2 cellular contexts compared by ENCODE assay signal in genomic region chr14:105479438-105480164, GRCh38.
TF ChIP-seq lines count a peak whose summit lies in the region.

No MANE protein-coding gene starts in this region.

TF ChIP-seq in SK-N-SH, 30 proteins besides CTCF, POLR2A, EP300 and RAD21 (continued from another document):
- TF ChIP-seq, protein P1, sequence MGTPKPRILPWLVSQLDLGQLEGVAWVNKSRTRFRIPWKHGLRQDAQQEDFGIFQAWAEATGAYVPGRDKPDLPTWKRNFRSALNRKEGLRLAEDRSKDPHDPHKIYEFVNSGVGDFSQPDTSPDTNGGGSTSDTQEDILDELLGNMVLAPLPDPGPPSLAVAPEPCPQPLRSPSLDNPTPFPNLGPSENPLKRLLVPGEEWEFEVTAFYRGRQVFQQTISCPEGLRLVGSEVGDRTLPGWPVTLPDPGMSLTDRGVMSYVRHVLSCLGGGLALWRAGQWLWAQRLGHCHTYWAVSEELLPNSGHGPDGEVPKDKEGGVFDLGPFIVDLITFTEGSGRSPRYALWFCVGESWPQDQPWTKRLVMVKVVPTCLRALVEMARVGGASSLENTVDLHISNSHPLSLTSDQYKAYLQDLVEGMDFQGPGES (IDR thresholded peaks at IDR 0.05; ENCODE audit: low read depth, low read length) = no peak
- TF ChIP-seq SMC3 (IDR thresholded peaks at IDR 0.05; ENCODE audit: low read depth, low read length) (no peak), JUND (IDR thresholded peaks at IDR 0.05) (no peak), FOXM1 (IDR thresholded peaks at IDR 0.05; ENCODE audit: low read depth) (no peak), REST (IDR thresholded peaks at IDR 0.05; ENCODE audit: low read depth, low read length) (no peak), RCOR1 (IDR thresholded peaks at IDR 0.05; ENCODE audit: low read length) (no peak), RFX5 (IDR thresholded peaks at IDR 0.05; ENCODE audit: low read length) (no peak), CHD2 (IDR thresholded peaks at IDR 0.05; ENCODE audit: low read length, partially characterized antibody) (no peak)
- TF ChIP-seq, protein P2, sequence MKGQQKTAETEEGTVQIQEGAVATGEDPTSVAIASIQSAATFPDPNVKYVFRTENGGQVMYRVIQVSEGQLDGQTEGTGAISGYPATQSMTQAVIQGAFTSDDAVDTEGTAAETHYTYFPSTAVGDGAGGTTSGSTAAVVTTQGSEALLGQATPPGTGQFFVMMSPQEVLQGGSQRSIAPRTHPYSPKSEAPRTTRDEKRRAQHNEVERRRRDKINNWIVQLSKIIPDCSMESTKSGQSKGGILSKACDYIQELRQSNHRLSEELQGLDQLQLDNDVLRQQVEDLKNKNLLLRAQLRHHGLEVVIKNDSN (IDR thresholded peaks at IDR 0.05; ENCODE audit: borderline replicate concordance, low read depth) = no peak
- TF ChIP-seq, protein P3, sequence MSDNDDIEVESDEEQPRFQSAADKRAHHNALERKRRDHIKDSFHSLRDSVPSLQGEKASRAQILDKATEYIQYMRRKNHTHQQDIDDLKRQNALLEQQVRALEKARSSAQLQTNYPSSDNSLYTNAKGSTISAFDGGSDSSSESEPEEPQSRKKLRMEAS (IDR thresholded peaks at IDR 0.05; ENCODE audit: low read depth) = no peak
TF ChIP-seq in SK-N-SH: peak in this region for 0.

TF ChIP-seq in SK-N-SH treated with all-trans-retinoic acid at 6 μM for 48 hours, 23 proteins besides CTCF, POLR2A, EP300 and RAD21 (continued from another document):
- TF ChIP-seq, protein P4, sequence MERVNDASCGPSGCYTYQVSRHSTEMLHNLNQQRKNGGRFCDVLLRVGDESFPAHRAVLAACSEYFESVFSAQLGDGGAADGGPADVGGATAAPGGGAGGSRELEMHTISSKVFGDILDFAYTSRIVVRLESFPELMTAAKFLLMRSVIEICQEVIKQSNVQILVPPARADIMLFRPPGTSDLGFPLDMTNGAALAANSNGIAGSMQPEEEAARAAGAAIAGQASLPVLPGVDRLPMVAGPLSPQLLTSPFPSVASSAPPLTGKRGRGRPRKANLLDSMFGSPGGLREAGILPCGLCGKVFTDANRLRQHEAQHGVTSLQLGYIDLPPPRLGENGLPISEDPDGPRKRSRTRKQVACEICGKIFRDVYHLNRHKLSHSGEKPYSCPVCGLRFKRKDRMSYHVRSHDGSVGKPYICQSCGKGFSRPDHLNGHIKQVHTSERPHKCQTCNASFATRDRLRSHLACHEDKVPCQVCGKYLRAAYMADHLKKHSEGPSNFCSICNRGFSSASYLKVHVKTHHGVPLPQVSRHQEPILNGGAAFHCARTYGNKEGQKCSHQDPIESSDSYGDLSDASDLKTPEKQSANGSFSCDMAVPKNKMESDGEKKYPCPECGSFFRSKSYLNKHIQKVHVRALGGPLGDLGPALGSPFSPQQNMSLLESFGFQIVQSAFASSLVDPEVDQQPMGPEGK (CRISPR knock-in tag; IDR thresholded peaks at IDR 0.05; ENCODE audit: borderline replicate concordance) = no peak
- TF ChIP-seq CSDC2 (CRISPR knock-in tag; IDR thresholded peaks at IDR 0.05) = no peak
- TF ChIP-seq ZFP3 (CRISPR knock-in tag; IDR thresholded peaks at IDR 0.05) = no peak
- TF ChIP-seq, protein P5, sequence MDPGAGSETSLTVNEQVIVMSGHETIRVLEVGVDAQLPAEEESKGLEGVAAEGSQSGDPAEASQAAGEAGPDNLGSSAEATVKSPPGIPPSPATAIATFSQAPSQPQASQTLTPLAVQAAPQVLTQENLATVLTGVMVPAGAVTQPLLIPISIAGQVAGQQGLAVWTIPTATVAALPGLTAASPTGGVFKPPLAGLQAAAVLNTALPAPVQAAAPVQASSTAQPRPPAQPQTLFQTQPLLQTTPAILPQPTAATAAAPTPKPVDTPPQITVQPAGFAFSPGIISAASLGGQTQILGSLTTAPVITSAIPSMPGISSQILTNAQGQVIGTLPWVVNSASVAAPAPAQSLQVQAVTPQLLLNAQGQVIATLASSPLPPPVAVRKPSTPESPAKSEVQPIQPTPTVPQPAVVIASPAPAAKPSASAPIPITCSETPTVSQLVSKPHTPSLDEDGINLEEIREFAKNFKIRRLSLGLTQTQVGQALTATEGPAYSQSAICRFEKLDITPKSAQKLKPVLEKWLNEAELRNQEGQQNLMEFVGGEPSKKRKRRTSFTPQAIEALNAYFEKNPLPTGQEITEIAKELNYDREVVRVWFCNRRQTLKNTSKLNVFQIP (CRISPR knock-in tag; IDR thresholded peaks at IDR 0.05; ENCODE audit: borderline replicate concordance, low read depth) = no peak
- TF ChIP-seq ZNF565 (CRISPR knock-in tag; conservative IDR thresholded peaks at IDR 0.05; ENCODE audit: low read depth) = no peak
- no peak for TF ChIP-seq ZNF70 (CRISPR knock-in tag; IDR thresholded peaks at IDR 0.05)
- no peak for TF ChIP-seq ESRRG (CRISPR knock-in tag; IDR thresholded peaks at IDR 0.05)
- TF ChIP-seq, protein P6, sequence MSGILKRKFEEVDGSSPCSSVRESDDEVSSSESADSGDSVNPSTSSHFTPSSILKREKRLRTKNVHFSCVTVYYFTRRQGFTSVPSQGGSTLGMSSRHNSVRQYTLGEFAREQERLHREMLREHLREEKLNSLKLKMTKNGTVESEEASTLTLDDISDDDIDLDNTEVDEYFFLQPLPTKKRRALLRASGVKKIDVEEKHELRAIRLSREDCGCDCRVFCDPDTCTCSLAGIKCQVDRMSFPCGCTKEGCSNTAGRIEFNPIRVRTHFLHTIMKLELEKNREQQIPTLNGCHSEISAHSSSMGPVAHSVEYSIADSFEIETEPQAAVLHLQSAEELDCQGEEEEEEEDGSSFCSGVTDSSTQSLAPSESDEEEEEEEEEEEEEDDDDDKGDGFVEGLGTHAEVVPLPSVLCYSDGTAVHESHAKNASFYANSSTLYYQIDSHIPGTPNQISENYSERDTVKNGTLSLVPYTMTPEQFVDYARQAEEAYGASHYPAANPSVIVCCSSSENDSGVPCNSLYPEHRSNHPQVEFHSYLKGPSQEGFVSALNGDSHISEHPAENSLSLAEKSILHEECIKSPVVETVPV (CRISPR knock-in tag; IDR thresholded peaks at IDR 0.05) = no peak
- TF ChIP-seq ZFP30 (CRISPR knock-in tag; IDR thresholded peaks at IDR 0.05) = no peak
- no peak for TF ChIP-seq RARB (CRISPR knock-in tag; IDR thresholded peaks at IDR 0.05)
